Comparison of ENCODE assay signal across 1 cellular context in genomic region chr15:45179221-45179985, GRCh38.
TF ChIP-seq lines count a peak whose summit lies in the region.

No MANE protein-coding gene starts in this region.

TF ChIP-seq in GM12878, 131 proteins besides CTCF, POLR2A, EP300 and RAD21:
- no peak for TF ChIP-seq ATF3 (IDR thresholded peaks at IDR 0.05; ENCODE audit: borderline replicate concordance, extremely low read depth, low read depth, low read length)
- TF ChIP-seq SMC3 (IDR thresholded peaks at IDR 0.05; ENCODE audit: borderline replicate concordance, low read length), result peak; percentile 50; the same call in 1 of the 2 replicates
- no peak for TF ChIP-seq RUNX3 (IDR thresholded peaks at IDR 0.05; ENCODE audit: low read length)
